Comparison of ENCODE assay signal across 10 cellular contexts in genomic region chr12:116060765-116061164, GRCh38.
DNase-seq lines count a peak whose midpoint lies in the region; ATAC-seq and TF ChIP-seq lines count a peak whose summit lies in the region.
"Had no signal": no experiment of that assay in that cellular context is flagged by ENCODE, and none has a peak within 500 bp of the region (broad histone marks: within the 10 kb centered on the region; RNA-seq: fewer than 3 reads in every experiment).

No MANE protein-coding gene starts in this region.

- no peaks in the 10 kb centered on the region for H3K27me3 Mint-ChIP-seq in naive B cell

- intact Hi-C loops in adrenal gland (cut with DNase I) = no loop called here
- intact Hi-C loops in colonic mucosa (cut with DNase I) = no loop called here

- H3K9me3 ChIP-seq in adrenal gland (replicated peaks in 1 of 3) (no peaks in the 10 kb centered on the region), colonic mucosa (no peaks in the 10 kb centered on the region)

- H3K4me1 Mint-ChIP-seq in naive B cell = peaks cover 17 to 42% (median 24%) of the 10 kb centered on the region in 3 donors

- TF ChIP-seq POLR2A in adrenal gland (IDR thresholded peaks at IDR 0.05) = no peak

- H3K4me3 ChIP-seq in adrenal gland = no peak overlapping the region
- H3K4me3 ChIP-seq in colonic mucosa = no peak overlapping the region
- H3K4me3 ChIP-seq: lung had no signal

- peak; percentile 74 for ATAC-seq in GM18858 (IDR thresholded peaks at IDR 0.05; ENCODE audit: unreplicated experiment)
- ATAC-seq in HG02678 (IDR thresholded peaks at IDR 0.05; ENCODE audit: unreplicated experiment) = peak; percentile 75
- ATAC-seq in naive B cell (ENCODE audit: low read depth in 2 of 2) = peak; percentile 99
- no peak for ATAC-seq in HG03039 (IDR thresholded peaks at IDR 0.05; ENCODE audit: unreplicated experiment)

- H3K27me3 ChIP-seq in adrenal gland (no peaks in the 10 kb centered on the region), colonic mucosa (no peaks in the 10 kb centered on the region)

- H3K27ac Mint-ChIP-seq in naive B cell = peak overlapping the region; percentile 86 to 97 (median 94)

- H3K9me3 Mint-ChIP-seq in naive B cell = no peaks in the 10 kb centered on the region

- no peak for TF ChIP-seq CTCF in adrenal gland (IDR thresholded peaks at IDR 0.05)
- TF ChIP-seq CTCF in colonic mucosa (IDR thresholded peaks at IDR 0.05) = no peak

- H3K36me3 Mint-ChIP-seq in naive B cell = no peaks in the 10 kb centered on the region

- no peak overlapping the region for H3K9ac ChIP-seq in colonic mucosa (ENCODE audit: low read depth in 2 of 2, low read length in 2 of 2)

- H3K27ac ChIP-seq in adrenal gland (no peak overlapping the region), colonic mucosa (no peak overlapping the region)

- H3K4me1 ChIP-seq in adrenal gland (replicated peaks in 1 of 2) (peaks cover 0 to 23% of the 10 kb centered on the region in 2 donors), colonic mucosa (no peaks in the 10 kb centered on the region)

- peak overlapping the region; percentile 3 to 82 (median 67) for H3K4me3 Mint-ChIP-seq in naive B cell

- H3K36me3 ChIP-seq in adrenal gland (replicated peaks in 1 of 2) = no peaks in the 10 kb centered on the region
- H3K36me3 ChIP-seq in colonic mucosa = no peaks in the 10 kb centered on the region

- WGBS in adrenal gland, 4 donors = 36 to 67% (median 48%) methylated on average over 2 of the region's 2 CpGs

- peak; percentile 6 for DNase-seq in RPMI8226
- DNase-seq in naive B cell = peak; percentile 55
- no peak for DNase-seq in activated effector memory CD4-positive, alpha-beta T cell treated with anti-CD3 and anti-CD28 coated beads, Interleukin-2, amount 50 U/mL, for 16 hours
- no peak for DNase-seq in adrenal gland
- no peak for DNase-seq in colonic mucosa
- DNase-seq: activated CD8-positive, alpha-beta memory T cell treated with anti-CD3 and anti-CD28 coated beads, Interleukin-2, amount 50 U/mL, for 4 hours had no signal

Comparison
In these comparisons a context has a peak if more than half of its experiments do, and no peak if none do; other contexts are left out.
1. DNase-seq: peak in RPMI8226 (single experiment) and naive B cell (single experiment); none in activated effector memory CD4-positive, alpha-beta T cell treated with anti-CD3 and anti-CD28 coated beads, Interleukin-2, amount 50 U/mL, for 16 hours (single experiment), adrenal gland (0 of 7) and colonic mucosa (single experiment).